In the genomic region with DNA sequence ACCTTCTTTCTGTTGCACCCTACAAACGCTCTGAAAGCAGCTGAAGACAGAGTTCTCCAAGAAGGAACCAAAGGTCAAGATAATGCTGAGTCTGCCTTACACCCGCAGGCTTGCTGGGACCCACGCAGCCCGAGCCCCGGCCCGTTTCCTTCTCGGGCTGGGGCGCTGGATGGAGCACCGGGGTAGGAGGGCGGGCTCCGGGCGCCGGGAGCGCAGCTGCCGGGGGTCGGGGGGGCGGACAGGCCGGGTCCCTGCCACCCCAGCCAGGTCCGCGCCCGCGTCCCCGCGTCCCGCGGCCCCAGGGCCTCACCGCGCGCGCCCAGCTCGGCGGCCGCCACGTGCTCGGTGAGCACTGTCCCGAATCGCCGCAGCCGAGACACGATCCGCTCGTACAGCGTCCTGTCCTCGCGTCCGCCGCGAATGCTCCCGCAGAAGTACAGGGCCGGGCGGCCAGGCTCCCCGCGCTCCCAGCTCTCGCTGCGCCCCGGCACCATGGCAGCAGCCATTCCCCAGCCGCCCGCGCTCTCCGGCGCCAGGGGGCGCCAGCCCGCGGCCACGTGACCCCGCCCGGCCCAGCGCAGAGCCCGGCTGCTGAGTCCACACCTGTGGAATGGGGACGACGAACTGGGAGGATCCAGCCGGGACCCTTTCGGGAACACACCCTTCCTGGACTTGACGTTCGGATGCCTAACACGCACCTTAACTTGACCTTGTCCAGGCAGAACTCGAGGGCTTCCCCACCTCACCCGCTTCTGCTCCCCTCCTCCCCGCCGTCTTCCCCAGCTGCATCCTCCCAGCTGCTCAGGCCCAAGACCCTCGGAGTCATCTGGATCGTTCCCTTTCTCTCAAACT, we compare ENCODE assay signal across 8 cellular contexts. TPM values are rescaled to one million over a fixed set of nuclear protein-coding genes. Genes with fewer than 3 reads are reported as not detected.
DNase-seq lines count a peak whose midpoint lies in the region; ATAC-seq, FAIRE-seq and TF ChIP-seq lines count a peak whose summit lies in the region.

A gene with protein sequence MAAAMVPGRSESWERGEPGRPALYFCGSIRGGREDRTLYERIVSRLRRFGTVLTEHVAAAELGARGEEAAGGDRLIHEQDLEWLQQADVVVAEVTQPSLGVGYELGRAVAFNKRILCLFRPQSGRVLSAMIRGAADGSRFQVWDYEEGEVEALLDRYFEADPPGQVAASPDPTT (minus strand): TSS at position 531 of the 852 bp plus-strand sequence. CDS start 25 bp downstream, at position 506.

- H3K36me3 Mint-ChIP-seq in HFFc6 (ENCODE audit: low read depth) (peaks cover 6% of the 10 kb centered on the region), immature natural killer cell (no peaks in the 10 kb centered on the region)

- H3K4me3 ChIP-seq in WERI-Rb-1 (ENCODE audit: low read depth, low read length) (peak within 1 kb of the TSS; percentile 61), bronchial epithelial cell (ENCODE audit: low read depth, low read length) (peak within 1 kb of the TSS; percentile 54), spleen (peak within 1 kb of the TSS; percentile 55 to 77 (median 64))

- H3K4me1 Mint-ChIP-seq in HFFc6 (ENCODE audit: low read depth) (peaks cover 22% of the 10 kb centered on the region), immature natural killer cell (peaks cover 12 to 22% of the 10 kb centered on the region in 2 donors)

- H3K27me3 ChIP-seq in WERI-Rb-1 (ENCODE audit: insufficient read depth, low read depth, severe bottlenecking): no peaks in the 10 kb centered on the region
- peaks cover 2% of the 10 kb centered on the region for H3K27me3 ChIP-seq in bronchial epithelial cell (ENCODE audit: control insufficient read depth, insufficient read depth, low read length)
- H3K27me3 ChIP-seq in spleen (replicated peaks in 1 of 7): no peaks in the 10 kb centered on the region

- H3K27ac Mint-ChIP-seq in HFFc6: peak within 1 kb of the TSS; percentile 45
- peak within 1 kb of the TSS in 5 of 6 donors; percentile 58 to 86 (median 71) for H3K27ac Mint-ChIP-seq in immature natural killer cell

- peak within 1 kb of the TSS; percentile 87 for H3K4me3 Mint-ChIP-seq in HFFc6
- H3K4me3 Mint-ChIP-seq in immature natural killer cell: peak within 1 kb of the TSS; percentile 82 to 90 (median 88)

- H3K9me3 Mint-ChIP-seq in HFFc6 (no peaks in the 10 kb centered on the region), immature natural killer cell (no peaks in the 10 kb centered on the region)

- H3K27me3 Mint-ChIP-seq in HFFc6 (ENCODE audit: insufficient read depth) (peaks cover 23% of the 10 kb centered on the region), immature natural killer cell (ENCODE audit: low read depth in 3 of 3) (peaks cover 5 to 8% (median 8%) of the 10 kb centered on the region in 3 donors)

- H3K9me3 ChIP-seq in WERI-Rb-1 (ENCODE audit: severe bottlenecking) (no peaks in the 10 kb centered on the region), spleen (no peaks in the 10 kb centered on the region)

- FAIRE-seq in bronchial epithelial cell (lab: Jason Lieb, UNC): no peak

- ATAC-seq in HG02970 (IDR thresholded peaks at IDR 0.05; ENCODE audit: low FRiP score, unreplicated experiment): no peak

- peak; percentile 88 for TF ChIP-seq CTCF in GM12873 (IDR thresholded peaks at IDR 0.05; ENCODE audit: insufficient read depth, low read depth, low read length, missing control alignments)
- TF ChIP-seq CTCF in HFFc6 (IDR thresholded peaks at IDR 0.05): peak; percentile 97
- peak; percentile 97 for TF ChIP-seq CTCF in WERI-Rb-1 (IDR thresholded peaks at IDR 0.05; ENCODE audit: low read depth, low read length)
- TF ChIP-seq CTCF in bronchial epithelial cell (IDR thresholded peaks at IDR 0.05; ENCODE audit: insufficient read depth, low read length, severe bottlenecking): peak; percentile 81
- peak; percentile 46 to 99 (median 94) for TF ChIP-seq CTCF in spleen (IDR thresholded peaks at IDR 0.05 in 8 of 11, conservative IDR thresholded peaks at IDR 0.05 in 3 of 11)

- intact Hi-C loops in spleen (cut with DNase I; ENCODE audit: low total_unique reads): no loop called here

- DNase-seq in HFFc6 (peak; percentile 45), NCI-H1105 (lab: John Stamatoyannopoulos, UW) (peak; percentile 35), WERI-Rb-1 (peak; percentile 85), bronchial epithelial cell (ENCODE audit: low read depth) (peak; percentile 53), immature natural killer cell (peak; percentile 72 to 78 (median 75)), spleen (peak; percentile 95)

- peak within 1 kb of the TSS; percentile 74 for H3K27ac ChIP-seq in WERI-Rb-1
- H3K27ac ChIP-seq in spleen: peak within 1 kb of the TSS; percentile 48 to 85 (median 80)

- 2 to 6% (median 2%) methylated on average over 24 to 82 of the region's 82 CpGs for WGBS in spleen, 5 donors

- no peak for TF ChIP-seq POLR2A in spleen (IDR thresholded peaks at IDR 0.05)

- H3K4me1 ChIP-seq in spleen: peaks cover 14 to 58% (median 36%) of the 10 kb centered on the region in 6 donors

- H3K36me3 ChIP-seq in WERI-Rb-1 (peaks cover 4% of the 10 kb centered on the region), bronchial epithelial cell (ENCODE audit: control insufficient read depth, insufficient read depth, low read length) (peaks cover 2% of the 10 kb centered on the region), spleen (peaks cover 0 to 14% (median 0%) of the 10 kb centered on the region in 6 donors)

RNA-seq across cellular contexts. Expression of the gene that starts here (rescaled TPM):
- total RNA-seq in HFFc6 (2021; fragmentation: NEBNext Ultra II Directional; extraction: Animal tissue kit (Norgen Biotek cat#: 25700)): 10 to 100 TPM; 38.3 to 56.3 (median 49.1) TPM
- total RNA-seq in bronchial epithelial cell: 59.8 and 75.4 TPM in 2 replicates
- 10 to 100 TPM; 23.7 to 36.8 (median 33.6) TPM for polyA plus RNA-seq in immature natural killer cell
- total RNA-seq in spleen: 10 to 100 TPM; 33.2 to 94.8 (median 54.0) TPM
- 100 to 1,000 TPM; 126 to 201 (median 153) TPM for polyA plus RNA-seq in spleen

Comparison
In these comparisons a context has a peak if more than half of its experiments do, and no peak if none do; other contexts are left out.
1. DNase-seq: peak in every context shown above with its lines; median percentile 95 in spleen; 85 in WERI-Rb-1; 75 in immature natural killer cell; 53 in bronchial epithelial cell; 45 in HFFc6; 35 in NCI-H1105.